ENCODE assay signal across 26 cellular contexts in genomic region chr4:54282837-54283236, GRCh38. TPM values are rescaled to one million over a fixed set of nuclear protein-coding genes. Genes with fewer than 3 reads are reported as not detected.
"Had no signal": no experiment of that assay in that cellular context is flagged by ENCODE, and none has a peak within 500 bp of the region (broad histone marks: within the 10 kb centered on the region; RNA-seq: fewer than 3 reads in every experiment).

No MANE protein-coding gene starts in this region.

- DNase-seq: activated CD4-positive, alpha-beta memory T cell treated with anti-CD3 and anti-CD28 coated beads for 36 hours; activated CD4-positive, alpha-beta T cell treated with anti-CD3 and anti-CD28 coated beads, Interleukin-2, amount 10 ng/mL, durations not matched to agents 24 days and 14 days; activated CD4-positive, CD25-positive, alpha-beta regulatory T cell treated with anti-CD3 and anti-CD28 coated beads, Interleukin-2, amount 50 U/mL, for 72 hours; activated CD8-positive, alpha-beta memory T cell treated with anti-CD3 and anti-CD28 coated beads, Interleukin-2, amount 50 U/mL, for 4 hours; activated gamma-delta T cell; activated naive CD4-positive, alpha-beta T cell treated with anti-CD3 and anti-CD28 coated beads, Interleukin-2, amount 10 ng/mL, durations not matched to agents 7 days and 5 days; activated naive CD8-positive, alpha-beta T cell treated with anti-CD3 and anti-CD28 coated beads, Interleukin-2, amount 10 ng/mL, durations not matched to agents 7 days and 5 days; activated T-cell treated with anti-CD3 and anti-CD28 coated beads, Interleukin-2, amount 50 U/mL, for 1 hour; amniotic stem cell; effector CD8-positive, alpha-beta T cell; left ventricle myocardium inferior; mucosa of descending colon; naive B cell; nephron progenitor cell; stimulated activated CD4-positive, alpha-beta T cell treated with anti-CD3 and anti-CD28 coated beads, Interleukin-15, amount 100 ng/mL, for 24 hours; stimulated activated CD4-positive, alpha-beta T cell treated with anti-CD3 and anti-CD28 coated beads, Interleukin-2, amount 100 ng/mL, for 24 hours; stimulated activated naive B cell treated with anti-CD40 and anti-IgM and Interleukin-4, amounts not matched to agents 10 μg/mL and 1 μg/mL and 100 μg/mL, for 72 hours; transverse colon; WERI-Rb-1 had no signal

- H3K4me3 ChIP-seq: breast epithelium, left ventricle myocardium inferior, lung, mucosa of descending colon, right atrium auricular region, suprapubic skin, transverse colon had no signal

- H3K4me3 Mint-ChIP-seq: activated CD4-positive, alpha-beta memory T cell treated with anti-CD3 and anti-CD28 coated beads for 36 hours; activated CD4-positive, alpha-beta T cell treated with anti-CD3 and anti-CD28 coated beads, Interleukin-2, amount 10 ng/mL, durations not matched to agents 24 days and 14 days; activated naive CD4-positive, alpha-beta T cell treated with anti-CD3 and anti-CD28 coated beads, Interleukin-2, amount 10 ng/mL, durations not matched to agents 7 days and 5 days; activated naive CD8-positive, alpha-beta T cell treated with anti-CD3 and anti-CD28 coated beads, Interleukin-2, amount 10 ng/mL, durations not matched to agents 7 days and 5 days; central memory CD8-positive, alpha-beta T cell; naive B cell; nephron progenitor cell; stimulated activated naive B cell treated with anti-CD40 and anti-IgM and Interleukin-4, amounts not matched to agents 10 μg/mL and 1 μg/mL and 100 μg/mL, for 72 hours had no signal

- H3K27me3 ChIP-seq: breast epithelium, right atrium auricular region, suprapubic skin, transverse colon had no signal

- H2AFZ ChIP-seq: parathyroid adenoma had no signal

- H3K27ac ChIP-seq: parathyroid adenoma, suprapubic skin, WERI-Rb-1 had no signal

- H3K27me3 Mint-ChIP-seq: activated CD4-positive, alpha-beta T cell treated with anti-CD3 and anti-CD28 coated beads, Interleukin-2, amount 10 ng/mL, durations not matched to agents 24 days and 14 days; activated naive CD4-positive, alpha-beta T cell treated with anti-CD3 and anti-CD28 coated beads, Interleukin-2, amount 10 ng/mL, durations not matched to agents 7 days and 5 days had no signal

- H3K36me3 ChIP-seq: transverse colon, WERI-Rb-1 had no signal

- H3K9me3 ChIP-seq: suprapubic skin had no signal

- H3K4me1 ChIP-seq: breast epithelium, parathyroid adenoma had no signal

- H3K27ac Mint-ChIP-seq: activated CD4-positive, alpha-beta memory T cell treated with anti-CD3 and anti-CD28 coated beads for 36 hours; activated CD4-positive, alpha-beta T cell treated with anti-CD3 and anti-CD28 coated beads, Interleukin-2, amount 10 ng/mL, durations not matched to agents 24 days and 14 days; activated naive CD4-positive, alpha-beta T cell treated with anti-CD3 and anti-CD28 coated beads, Interleukin-2, amount 10 ng/mL, durations not matched to agents 7 days and 5 days; activated naive CD8-positive, alpha-beta T cell treated with anti-CD3 and anti-CD28 coated beads, Interleukin-2, amount 10 ng/mL, durations not matched to agents 7 days and 5 days; naive B cell; nephron progenitor cell; stimulated activated naive B cell treated with anti-CD40 and anti-IgM and Interleukin-4, amounts not matched to agents 10 μg/mL and 1 μg/mL and 100 μg/mL, for 72 hours had no signal

- ATAC-seq: mucosa of descending colon; stimulated activated naive B cell treated with anti-CD40 and anti-IgM and Interleukin-4, amounts not matched to agents 10 μg/mL and 1 μg/mL and 100 μg/mL, for 72 hours had no signal

- H3K4me1 Mint-ChIP-seq: central memory CD8-positive, alpha-beta T cell; naive B cell; nephron progenitor cell; stimulated activated naive B cell treated with anti-CD40 and anti-IgM and Interleukin-4, amounts not matched to agents 10 μg/mL and 1 μg/mL and 100 μg/mL, for 72 hours had no signal

- H3K79me2 ChIP-seq: parathyroid adenoma had no signal

- H3K36me3 Mint-ChIP-seq: activated CD4-positive, alpha-beta memory T cell treated with anti-CD3 and anti-CD28 coated beads for 36 hours; activated naive CD4-positive, alpha-beta T cell treated with anti-CD3 and anti-CD28 coated beads, Interleukin-2, amount 10 ng/mL, durations not matched to agents 7 days and 5 days; activated naive CD8-positive, alpha-beta T cell treated with anti-CD3 and anti-CD28 coated beads, Interleukin-2, amount 10 ng/mL, durations not matched to agents 7 days and 5 days; stimulated activated naive B cell treated with anti-CD40 and anti-IgM and Interleukin-4, amounts not matched to agents 10 μg/mL and 1 μg/mL and 100 μg/mL, for 72 hours had no signal

RNA-seq across cellular contexts. Expression of gene PDGFRA, which starts 53.7 kb away (rescaled TPM):
- total RNA-seq: activated CD4-positive, alpha-beta memory T cell treated with anti-CD3 and anti-CD28 coated beads for 36 hours; activated CD8-positive, alpha-beta memory T cell treated with anti-CD3 and anti-CD28 coated beads for 36 hours; activated naive CD8-positive, alpha-beta T cell treated with anti-CD3 and anti-CD28 coated beads, Interleukin-2, amount 10 ng/mL, durations not matched to agents 7 days and 5 days had no signal
